Comparison of ENCODE assay signal across 19 cellular contexts in the genomic region with DNA sequence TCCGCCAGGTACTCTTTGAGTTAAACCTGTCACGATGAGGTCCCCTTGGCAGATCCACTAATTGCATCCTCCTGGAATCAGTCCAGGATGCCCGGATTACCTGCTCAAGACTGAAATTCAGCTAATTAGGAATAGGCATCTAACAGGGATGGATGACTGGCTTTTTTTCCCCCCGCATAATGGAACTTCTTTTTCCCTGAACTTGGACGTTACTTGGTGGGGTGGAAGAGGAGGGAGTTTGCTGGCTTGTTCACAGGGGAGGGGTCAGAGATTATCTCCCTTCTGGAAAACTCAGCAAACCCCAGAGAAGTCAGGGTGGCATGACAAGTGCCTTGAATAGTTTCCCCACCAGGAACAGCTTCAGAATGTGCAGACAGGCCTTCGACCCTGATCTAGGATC.
DNase-seq lines count a peak whose midpoint lies in the region; ATAC-seq, FAIRE-seq and TF ChIP-seq lines count a peak whose summit lies in the region.
"Had no signal": no experiment of that assay in that cellular context is flagged by ENCODE, and none has a peak within 500 bp of the region (broad histone marks: within the 10 kb centered on the region; RNA-seq: fewer than 3 reads in every experiment).

No MANE protein-coding gene starts in this region.

- H3K27me3 Mint-ChIP-seq in activated naive CD4-positive, alpha-beta T cell treated with anti-CD3 and anti-CD28 coated beads for 36 hours (ENCODE audit: low read depth) = no peaks in the 10 kb centered on the region

- TF ChIP-seq CTCF in HepG2 (CRISPR knock-in tag; IDR thresholded peaks at IDR 0.05) (no peak), right lobe of liver (IDR thresholded peaks at IDR 0.05) (no peak)

- BruUV-seq in HepG2 (replicated peaks; lab: Mats Ljungman, UMichigan) = no TSS peak

- no peak overlapping the region for H3K18ac ChIP-seq in mesenchymal stem cell (ENCODE audit: low read depth in 1 of 2, low read length in 2 of 2)

- H3K79me2 ChIP-seq in HepG2 (ENCODE audit: insufficient read depth, low read length) = no peaks in the 10 kb centered on the region

- no peak overlapping the region for H4K91ac ChIP-seq in mesenchymal stem cell (ENCODE audit: low read length)

- H2BK12ac ChIP-seq in mesenchymal stem cell (ENCODE audit: low read length in 2 of 2) = no peak overlapping the region

- H3K79me1 ChIP-seq in mesenchymal stem cell (replicated peaks; ENCODE audit: low read length, poor library complexity, severe bottlenecking) = peaks cover 2% of the 10 kb centered on the region

- H2AFZ ChIP-seq in HepG2 (ENCODE audit: low read length) (no peak overlapping the region), mesenchymal stem cell (ENCODE audit: low read depth, low read length) (no peak overlapping the region)

- no peak overlapping the region for H2BK15ac ChIP-seq in mesenchymal stem cell (ENCODE audit: low read depth, poor library complexity, severe bottlenecking)

- H3K4me3 ChIP-seq in HepG2 (replicated peaks in 1 of 3; ENCODE audit: insufficient read depth in 1 of 3, low read depth in 2 of 3, low read length in 3 of 3) (no peak overlapping the region), right lobe of liver (no peak overlapping the region), mesenchymal stem cell (ENCODE audit: insufficient read depth in 1 of 2, low read depth in 1 of 2, low read length in 2 of 2) (no peak overlapping the region)

- H4K20me1 ChIP-seq in HepG2 (ENCODE audit: insufficient read depth, low read length) = no peaks in the 10 kb centered on the region

- CTCF ChIA-PET in HepG2 (lab: Yijun Ruan, JAX; ENCODE audit: low intra/inter-chr PET ratio, low total read pairs) = no interaction called here
- CTCF ChIA-PET in activated naive CD4-positive, alpha-beta T cell treated with anti-CD3 and anti-CD28 coated beads for 36 hours (lab: Charles Lee) = no interaction called here

- DNase-seq in HepG2 (ENCODE audit: low spot score) = no peak
- no peak for DNase-seq in right lobe of liver
- peak; percentile 95 for DNase-seq in NCI-H1105 treated with DMSO at 0.1 percent for 48 hours (lab: John Stamatoyannopoulos, UW)
- no peak for DNase-seq in mesenchymal stem cell
- no peak for DNase-seq in SIG-M5 treated with dmso at 0.1 percent for 504 hours (lab: John Stamatoyannopoulos, UW; ENCODE audit: unreplicated experiment)
- DNase-seq in activated naive CD4-positive, alpha-beta T cell treated with anti-CD3 and anti-CD28 coated beads for 36 hours = no peak
- no peak for DNase-seq in SW 1271 (lab: John Stamatoyannopoulos, UW)
- DNase-seq: ACHN; BE2C; CD4-positive, alpha-beta T cell; DMS153; DMS79; GDM1; GOT3; HFFc6 had no signal

- in situ Hi-C loops in HepG2 (cut with HindIII; ENCODE audit: extremely low pct_ligation_motif_present, low pct_unique_long_range_greater_than_20kb) = loop anchor here (25.0 kb wide), 1 partner anchor 434 kb away; no protein-coding TSS in a partner anchor

- whole genome bisulfite sequencing in HepG2 (ENCODE audit: low lambda C conversion rate) = 95% methylated on average over 6 of the region's 6 CpGs
- 87% methylated on average over 5 of the region's 6 CpGs for whole genome bisulfite sequencing in right lobe of liver (ENCODE audit: insufficient coverage, low coverage, low lambda C conversion rate, missing lambda C conversion rate)
- WGBS in mesenchymal stem cell = 86% methylated on average over 6 of the region's 6 CpGs

- H3K27me3 ChIP-seq in HepG2 (ENCODE audit: control insufficient read depth in 1 of 2, insufficient read depth in 2 of 2, low read length in 2 of 2) (no peaks in the 10 kb centered on the region), right lobe of liver (no peaks in the 10 kb centered on the region), mesenchymal stem cell (ENCODE audit: control insufficient read depth in 1 of 2, insufficient read depth in 1 of 2, low read length in 2 of 2) (peaks cover 0 to 4% of the 10 kb centered on the region in 2 experiments)

- H3K23ac ChIP-seq in mesenchymal stem cell (ENCODE audit: low read length in 2 of 2) = no peak overlapping the region

- POLR2A ChIA-PET in HepG2 (lab: Yijun Ruan, JAX) = no interaction called here

- FAIRE-seq in HepG2 (lab: Jason Lieb, UNC) = no peak
- FAIRE-seq: GM12892, GM18507 had no signal

- H3K4ac ChIP-seq in mesenchymal stem cell (ENCODE audit: low read depth in 1 of 2, low read length in 2 of 2) = no peak overlapping the region

- H3K4me2 ChIP-seq in HepG2 (ENCODE audit: low read depth, low read length) = no peak overlapping the region
- no peak overlapping the region for H3K4me2 ChIP-seq in mesenchymal stem cell (ENCODE audit: low read length, poor library complexity, severe bottlenecking)

- TF ChIP-seq RAD21 in HepG2 (CRISPR knock-in tag; IDR thresholded peaks at IDR 0.05) = no peak

- H2AK5ac ChIP-seq in mesenchymal stem cell (ENCODE audit: low read length, severe bottlenecking) = peak overlapping the region; percentile 27

- no peaks in the 10 kb centered on the region for H3K9me3 Mint-ChIP-seq in activated naive CD4-positive, alpha-beta T cell treated with anti-CD3 and anti-CD28 coated beads for 36 hours
- H3K9me3 Mint-ChIP-seq: CD4-positive, alpha-beta T cell; HFFc6 had no signal

- no peak overlapping the region for H3K14ac ChIP-seq in mesenchymal stem cell (ENCODE audit: low read length in 2 of 2)

- H2BK5ac ChIP-seq in mesenchymal stem cell (ENCODE audit: low read depth, low read length, poor library complexity, severe bottlenecking) = no peak overlapping the region

- no peak overlapping the region for H3K9ac ChIP-seq in HepG2 (ENCODE audit: insufficient read depth, low read depth, low read length)
- no peak overlapping the region for H3K9ac ChIP-seq in mesenchymal stem cell (ENCODE audit: low read length)

- H3K27ac ChIP-seq in HepG2 (ENCODE audit: extremely low read length, insufficient read depth, low read length) (no peak overlapping the region), right lobe of liver (no peak overlapping the region), mesenchymal stem cell (ENCODE audit: low read length, poor library complexity, severe bottlenecking) (no peak overlapping the region)
- H3K27ac ChIP-seq: C4-2B had no signal

- H3K9me3 ChIP-seq in HepG2 (ENCODE audit: low read length) = no peaks in the 10 kb centered on the region
- H3K9me3 ChIP-seq in right lobe of liver = no peaks in the 10 kb centered on the region
- no peaks in the 10 kb centered on the region for H3K9me3 ChIP-seq in mesenchymal stem cell (ENCODE audit: control insufficient read depth, low read length)
- H3K9me3 ChIP-seq: BE2C had no signal

- intact Hi-C loops in HepG2 (cut with micrococcal nuclease; ENCODE audit: unreplicated experiment) (no loop called here), right lobe of liver (cut with DNase I) (loop anchor here in 1 of 2 donors (10.0 kb wide), 1 partner anchor 157 kb away; no protein-coding TSS in a partner anchor)
- intact Hi-C loops in activated naive CD4-positive, alpha-beta T cell treated with anti-CD3 and anti-CD28 coated beads for 36 hours (cut with micrococcal nuclease) = no loop called here

- no peak overlapping the region for H4K8ac ChIP-seq in mesenchymal stem cell (ENCODE audit: low read length)

- no peak for TF ChIP-seq POLR2A in HepG2 (IDR thresholded peaks at IDR 0.05; ENCODE audit: insufficient read depth in 1 of 2, low read depth in 2 of 2, low read length in 2 of 2)
- no peak for TF ChIP-seq POLR2A in right lobe of liver (IDR thresholded peaks at IDR 0.05)

- H3K27ac Mint-ChIP-seq in activated naive CD4-positive, alpha-beta T cell treated with anti-CD3 and anti-CD28 coated beads for 36 hours = no peak overlapping the region
- H3K27ac Mint-ChIP-seq: CD4-positive, alpha-beta T cell; HFFc6 had no signal

- H3K4me1 Mint-ChIP-seq in activated naive CD4-positive, alpha-beta T cell treated with anti-CD3 and anti-CD28 coated beads for 36 hours (ENCODE audit: low read depth) = peaks cover 6% of the 10 kb centered on the region

- H3K36me3 ChIP-seq in HepG2 (replicated peaks in 1 of 2; ENCODE audit: control insufficient read depth in 1 of 2, insufficient read depth in 2 of 2, low read length in 2 of 2) (peaks cover 14 to 30% of the 10 kb centered on the region in 2 experiments), right lobe of liver (peaks cover 0 to 21% (median 5%) of the 10 kb centered on the region in 4 donors), mesenchymal stem cell (ENCODE audit: control insufficient read depth in 1 of 2, insufficient read depth in 2 of 2, low read depth in 1 of 2, low read length in 2 of 2) (peaks cover 0 to 17% of the 10 kb centered on the region in 2 experiments)
- H3K36me3 ChIP-seq: BE2C had no signal

- H2BK120ac ChIP-seq in mesenchymal stem cell (ENCODE audit: low read depth, low read length) = no peak overlapping the region

- H3K4me1 ChIP-seq in HepG2 (ENCODE audit: insufficient read depth, low read length) = no peaks in the 10 kb centered on the region
- H3K4me1 ChIP-seq in right lobe of liver = peaks cover 0 to 15% (median 0%) of the 10 kb centered on the region in 4 donors
- H3K4me1 ChIP-seq in mesenchymal stem cell (ENCODE audit: control insufficient read depth, insufficient read depth, low read depth, low read length) = peaks cover 20% of the 10 kb centered on the region
- H3K4me1 ChIP-seq: BE2C had no signal

- H3K4me3 Mint-ChIP-seq in activated naive CD4-positive, alpha-beta T cell treated with anti-CD3 and anti-CD28 coated beads for 36 hours = no peak overlapping the region
- H3K4me3 Mint-ChIP-seq: CD4-positive, alpha-beta T cell; HFFc6 had no signal

- ATAC-seq in HepG2 (no peak), right lobe of liver (no peak)
- ATAC-seq: HCT116 had no signal

- TF ChIP-seq EP300 in HepG2 (IDR thresholded peaks at IDR 0.05; ENCODE audit: low read depth in 2 of 2, low read length in 2 of 2) (no peak), HepG2 (CRISPR knock-in tag; IDR thresholded peaks at IDR 0.05; ENCODE audit: borderline replicate concordance) (no peak)

- no peaks in the 10 kb centered on the region for H3K36me3 Mint-ChIP-seq in activated naive CD4-positive, alpha-beta T cell treated with anti-CD3 and anti-CD28 coated beads for 36 hours (ENCODE audit: low read depth)

TF ChIP-seq in HepG2, 621 proteins besides CTCF, POLR2A, EP300 and RAD21:
- TF ChIP-seq NFE2L2 (IDR thresholded peaks at IDR 0.05; ENCODE audit: low read length) (0 out of 2 replicates have a peak, but pooled peaks have one; percentile 10), SAP130 (CRISPR knock-in tag; IDR thresholded peaks at IDR 0.05; ENCODE audit: low read depth) (no peak)
